14 cellular contexts compared by ENCODE assay signal in genomic region chr6:5521322-5521721, GRCh38.
DNase-seq lines count a peak whose midpoint lies in the region; ATAC-seq and TF ChIP-seq lines count a peak whose summit lies in the region.
"Had no signal": no experiment of that assay in that cellular context is flagged by ENCODE, and none has a peak within 500 bp of the region (broad histone marks: within the 10 kb centered on the region; RNA-seq: fewer than 3 reads in every experiment).

No MANE protein-coding gene starts in this region.

- DNase-seq in NCI-H2227 treated with DMSO at 0.1 percent for 48 hours (lab: John Stamatoyannopoulos, UW) (peak; percentile 45), NCI-H2227 (lab: John Stamatoyannopoulos, UW; ENCODE audit: unreplicated experiment) (no peak), A673 (ENCODE audit: low spot score) (peak; percentile 38), DND-41 (peak; percentile 23), SHP77 treated with DMSO at 0.1 percent for 48 hours (lab: John Stamatoyannopoulos, UW) (no peak), NCI-H524 (lab: John Stamatoyannopoulos, UW) (no peak)
- DNase-seq: BE2C; CD8-positive, alpha-beta T cell; H7; HFFc6; NCI-H1436 treated with DMSO at 0.1 percent for 48 hours; NCI-H510A had no signal

- H3K79me2 ChIP-seq in DND-41 (ENCODE audit: insufficient read depth, low read length): no peaks in the 10 kb centered on the region

- H3K27ac ChIP-seq in A673 (ENCODE audit: low read depth, low read length, poor library complexity, severe bottlenecking) (no peak overlapping the region), DND-41 (ENCODE audit: low read length) (peak overlapping the region; percentile 65)

- peak overlapping the region; percentile 14; the same call in 1 of the 2 replicates for H3K9ac ChIP-seq in DND-41 (ENCODE audit: low read depth, low read length)

- peak; percentile 76 for ATAC-seq in DND-41 (ENCODE audit: insufficient read depth, low read depth)
- ATAC-seq in activated T-helper 17 cell treated with anti-CD3 and anti-CD28 coated beads, Interleukin-2, amount 50 U/mL, for 72 hours (replicated peaks): no peak
- ATAC-seq in GM18867 (IDR thresholded peaks at IDR 0.05; ENCODE audit: unreplicated experiment): no peak
- ATAC-seq: CD8-positive, alpha-beta T cell had no signal

- H3K4me2 ChIP-seq in DND-41 (ENCODE audit: insufficient read depth, low read length): peak overlapping the region; percentile 49

- no peaks in the 10 kb centered on the region for H3K36me3 ChIP-seq in A673 (ENCODE audit: insufficient read depth, low read length, poor library complexity, severe bottlenecking)
- H3K36me3 ChIP-seq in DND-41 (ENCODE audit: insufficient read depth, low read length): no peaks in the 10 kb centered on the region
- H3K36me3 ChIP-seq: BE2C had no signal

- H3K4me3 Mint-ChIP-seq in activated T-helper 17 cell treated with anti-CD3 and anti-CD28 coated beads, Interleukin-2, amount 50 U/mL, for 72 hours: peak overlapping the region; percentile 20
- H3K4me3 Mint-ChIP-seq: CD8-positive, alpha-beta T cell; HFFc6 had no signal

- no peaks in the 10 kb centered on the region for H3K27me3 Mint-ChIP-seq in activated T-helper 17 cell treated with anti-CD3 and anti-CD28 coated beads, Interleukin-2, amount 50 U/mL, for 72 hours

- H4K20me1 ChIP-seq in DND-41 (ENCODE audit: insufficient read depth, low read length): peaks cover 3% of the 10 kb centered on the region; the same call in 1 of the 2 replicates

- H3K4me3 ChIP-seq in A673 (ENCODE audit: low read depth, low read length, poor library complexity, severe bottlenecking) (no peak overlapping the region), DND-41 (ENCODE audit: low read depth in 1 of 2, low read length in 2 of 2) (peak overlapping the region in 1 of 2 experiments; percentile 9; a peak in 1 of 4 replicates)

- POLR2A ChIA-PET in A673 (lab: Charles Lee; ENCODE audit: low non-redundant PET): no interaction called here

- H3K4me1 ChIP-seq in A673 (ENCODE audit: insufficient read depth, low read length, poor library complexity, severe bottlenecking) (peaks cover 28% of the 10 kb centered on the region), DND-41 (ENCODE audit: insufficient read depth, low read length) (peaks cover 38% of the 10 kb centered on the region)

- H3K36me3 Mint-ChIP-seq in activated T-helper 17 cell treated with anti-CD3 and anti-CD28 coated beads, Interleukin-2, amount 50 U/mL, for 72 hours (ENCODE audit: low read depth): no peaks in the 10 kb centered on the region
- H3K36me3 Mint-ChIP-seq: CD8-positive, alpha-beta T cell had no signal

- H3K27ac Mint-ChIP-seq in activated T-helper 17 cell treated with anti-CD3 and anti-CD28 coated beads, Interleukin-2, amount 50 U/mL, for 72 hours: no peak overlapping the region
- H3K27ac Mint-ChIP-seq: HFFc6 had no signal

- intact Hi-C loops in A673 (cut with micrococcal nuclease; ENCODE audit: unreplicated experiment): no loop called here

- H3K9me3 ChIP-seq in A673 (ENCODE audit: low read depth, low read length, poor library complexity, severe bottlenecking): no peaks in the 10 kb centered on the region
- no peaks in the 10 kb centered on the region for H3K9me3 ChIP-seq in DND-41 (ENCODE audit: insufficient read depth, low read length, severe bottlenecking)
- H3K9me3 ChIP-seq: BE2C had no signal

- no peak overlapping the region for H2AFZ ChIP-seq in DND-41 (ENCODE audit: low read depth, low read length)

- H3K9me3 Mint-ChIP-seq in activated T-helper 17 cell treated with anti-CD3 and anti-CD28 coated beads, Interleukin-2, amount 50 U/mL, for 72 hours: no peaks in the 10 kb centered on the region
- H3K9me3 Mint-ChIP-seq: CD8-positive, alpha-beta T cell; HFFc6 had no signal

- H3K27me3 ChIP-seq in A673 (replicated peaks; ENCODE audit: insufficient read depth, low read depth, low read length, poor library complexity): no peaks in the 10 kb centered on the region
- H3K27me3 ChIP-seq in DND-41 (ENCODE audit: insufficient read depth, low read length, poor library complexity): no peaks in the 10 kb centered on the region
- H3K27me3 ChIP-seq: BE2C had no signal

- no peak for TF ChIP-seq CTCF in A673 (conservative IDR thresholded peaks at IDR 0.05; ENCODE audit: low read depth, low read length)
- TF ChIP-seq CTCF in DND-41 (IDR thresholded peaks at IDR 0.05; ENCODE audit: borderline replicate concordance, extremely low read depth, low read length, poor library complexity, severe bottlenecking): no peak

- peaks cover 41% of the 10 kb centered on the region for H3K4me1 Mint-ChIP-seq in activated T-helper 17 cell treated with anti-CD3 and anti-CD28 coated beads, Interleukin-2, amount 50 U/mL, for 72 hours

- CTCF ChIA-PET in A673 (lab: Charles Lee): interaction anchor here (0.6 kb wide), 1 partner anchor 36 kb away, joined by 3 read pairs; no protein-coding TSS in a partner anchor

- no TSS peak for BruUV-seq in A673 (replicated peaks; lab: Mats Ljungman, UMichigan)

Comparison
In these comparisons a context has a peak if more than half of its experiments do, and no peak if none do; other contexts are left out.
1. DNase-seq: peak in NCI-H2227 treated with DMSO at 0.1 percent for 48 hours (single experiment), A673 (single experiment) and DND-41 (single experiment); none in NCI-H2227 (single experiment), SHP77 treated with DMSO at 0.1 percent for 48 hours (single experiment) and NCI-H524 (0 of 2).